ENCODE assay signal across 33 cellular contexts in genomic region chr1:34746101-34746500, GRCh38. TPM values are rescaled to one million over a fixed set of nuclear protein-coding genes. Genes with fewer than 3 reads are reported as not detected.
"Had no signal": no experiment of that assay in that cellular context is flagged by ENCODE, and none has a peak within 500 bp of the region (broad histone marks: within the 10 kb centered on the region; RNA-seq: fewer than 3 reads in every experiment).

No MANE protein-coding gene starts in this region.

- H3K4me2 ChIP-seq: neural progenitor cell had no signal

- DNase-seq: hypothalamus; immature natural killer cell; kidney; left lung; lower lobe of right lung; mammary epithelial cell; mesenchymal stem cell; naive B cell; natural killer cell; nephron progenitor cell; ovary; small intestine; spleen; stimulated activated CD4-positive, alpha-beta T cell treated with anti-CD3 and anti-CD28 coated beads, Interleukin-4, amount 100 ng/mL, for 24 hours; stimulated activated naive CD4-positive, alpha-beta T cell treated with Interleukin-2 at 50 U/mL for 16 hours; stimulated activated naive CD8-positive, alpha-beta T cell treated with anti-CD3 and anti-CD28 coated beads, Interleukin-15, amount 100 ng/mL, for 72 hours; substantia nigra; uterus had no signal

- H3K27me3 ChIP-seq: ovary, right atrium auricular region, uterus had no signal

- FAIRE-seq: islet of Langerhans, kidney, small intestine had no signal

- H3K9me3 Mint-ChIP-seq: immature natural killer cell; natural killer cell; nephron progenitor cell; neural progenitor cell; stimulated activated memory B cell treated with anti-CD40 and anti-IgM and Interleukin-4, amounts not matched to agents 10 μg/mL and 1 μg/mL and 100 μg/mL, for 72 hours; stimulated activated naive CD8-positive, alpha-beta T cell treated with anti-CD3 and anti-CD28 coated beads, Interleukin-15, amount 100 ng/mL, for 72 hours; type B pancreatic cell had no signal

- H3K27ac ChIP-seq: left lung, lower lobe of right lung, neural progenitor cell, ovary, right atrium auricular region, spleen, tibial nerve, uterus had no signal

- H2AFZ ChIP-seq: neural progenitor cell had no signal

- H3K36me3 Mint-ChIP-seq: immature natural killer cell; naive B cell; natural killer cell; neural progenitor cell; stimulated activated memory B cell treated with anti-CD40 and anti-IgM and Interleukin-4, amounts not matched to agents 10 μg/mL and 1 μg/mL and 100 μg/mL, for 72 hours; type B pancreatic cell had no signal

- H3K4me3 Mint-ChIP-seq: immature natural killer cell; naive B cell; natural killer cell; nephron progenitor cell; neural progenitor cell; stimulated activated memory B cell treated with anti-CD40 and anti-IgM and Interleukin-4, amounts not matched to agents 10 μg/mL and 1 μg/mL and 100 μg/mL, for 72 hours; stimulated activated naive CD8-positive, alpha-beta T cell treated with anti-CD3 and anti-CD28 coated beads, Interleukin-15, amount 100 ng/mL, for 72 hours; type B pancreatic cell had no signal

- H3K36me3 ChIP-seq: left lung, lower lobe of right lung, neural progenitor cell, ovary, right atrium auricular region, spleen, tibial nerve, uterus had no signal

- ATAC-seq: left lung; lower lobe of right lung; natural killer cell; sciatic nerve; stimulated activated memory B cell treated with anti-CD40 and anti-IgM and Interleukin-4, amounts not matched to agents 10 μg/mL and 1 μg/mL and 100 μg/mL, for 72 hours; stimulated activated naive CD8-positive, alpha-beta T cell treated with anti-CD3 and anti-CD28 coated beads, Interleukin-15, amount 100 ng/mL, for 72 hours had no signal

- H3K9ac ChIP-seq: neural progenitor cell had no signal

- H3K4me3 ChIP-seq: left lung, lower lobe of right lung, neural progenitor cell, ovary, right atrium auricular region, spleen, tibial nerve, uterus had no signal

- H3K4me1 ChIP-seq: left lung, lower lobe of right lung, tibial nerve, uterus had no signal

- H3K9me3 ChIP-seq: left lung, lower lobe of right lung, ovary, right atrium auricular region, spleen, tibial nerve, uterus had no signal

- H3K4me1 Mint-ChIP-seq: nephron progenitor cell had no signal

- H3K27ac Mint-ChIP-seq: immature natural killer cell; naive B cell; natural killer cell; nephron progenitor cell; neural progenitor cell; progenitor cell of endocrine pancreas; stimulated activated memory B cell treated with anti-CD40 and anti-IgM and Interleukin-4, amounts not matched to agents 10 μg/mL and 1 μg/mL and 100 μg/mL, for 72 hours; stimulated activated naive CD8-positive, alpha-beta T cell treated with anti-CD3 and anti-CD28 coated beads, Interleukin-15, amount 100 ng/mL, for 72 hours; type B pancreatic cell had no signal

RNA-seq across cellular contexts. Expression of gene GJB5, which starts 8.7 kb away (rescaled TPM):
- total RNA-seq: kidney, left colon, liver, lower lobe of right lung, mononuclear cell, natural killer cell, omental fat pad, ovary, progenitor cell of endocrine pancreas, pulmonary artery endothelial cell, right atrium auricular region, spleen, temporal lobe had no signal
- polyA plus RNA-seq: immature natural killer cell, liver, ovary, small intestine had no signal

RNA-seq across cellular contexts. Expression of gene GJB4, which starts 13.4 kb away (rescaled TPM):
- total RNA-seq: left lung, liver, mononuclear cell, natural killer cell, omental fat pad, ovary, progenitor cell of endocrine pancreas, pulmonary artery endothelial cell, right atrium auricular region, sciatic nerve, spleen, temporal lobe, tibial nerve, uterus had no signal
- polyA plus RNA-seq: immature natural killer cell, liver, ovary, spleen had no signal

RNA-seq across cellular contexts. Expression of gene GJB3, which starts 34.9 kb away (rescaled TPM):
- total RNA-seq: mononuclear cell, natural killer cell, omental fat pad, pulmonary artery endothelial cell, spleen, temporal lobe had no signal
- polyA plus RNA-seq: immature natural killer cell, ovary had no signal

RNA-seq across cellular contexts. Expression of gene GJA4, which starts 46.7 kb away (rescaled TPM):
- total RNA-seq: mammary epithelial cell, natural killer cell, renal cortical epithelial cell had no signal
- polyA plus RNA-seq: immature natural killer cell had no signal
